10 cellular contexts compared by ENCODE assay signal in genomic region chr1:204288061-204288588, GRCh38.
A peak's percentile ranks its signal among the peaks of the same experiment; 100 is the strongest.
DNase-seq lines count a peak whose midpoint lies in the region; ATAC-seq and TF ChIP-seq lines count a peak whose summit lies in the region.
"Had no signal": no experiment of that assay in that cellular context is flagged by ENCODE, and none has a peak within 500 bp of the region (broad histone marks: within the 10 kb centered on the region; RNA-seq: fewer than 3 reads in every experiment).

No MANE protein-coding gene starts in this region.

- TF ChIP-seq EP300 in upper lobe of left lung (IDR thresholded peaks at IDR 0.05), result no peak

- no peaks in the 10 kb centered on the region for H3K27me3 Mint-ChIP-seq in activated naive CD8-positive, alpha-beta T cell
- H3K27me3 Mint-ChIP-seq in activated naive CD8-positive, alpha-beta T cell treated with anti-CD3 and anti-CD28 coated beads for 36 hours, result peaks cover 3% of the 10 kb centered on the region
- no peaks in the 10 kb centered on the region for H3K27me3 Mint-ChIP-seq in WTC11 (ENCODE audit: low read depth)

- H3K4me1 ChIP-seq in upper lobe of left lung, result peaks cover 28 to 37% (median 35%) of the 10 kb centered on the region in 4 donors

- TF ChIP-seq CTCF in WTC11 (IDR thresholded peaks at IDR 0.05) (no peak), kidney epithelial cell (IDR thresholded peaks at IDR 0.05; ENCODE audit: insufficient read depth, low read length, poor library complexity, severe bottlenecking) (no peak), upper lobe of left lung (IDR thresholded peaks at IDR 0.05) (no peak)

- peaks cover 29% of the 10 kb centered on the region for H3K4me1 Mint-ChIP-seq in activated naive CD8-positive, alpha-beta T cell (ENCODE audit: low read depth)
- H3K4me1 Mint-ChIP-seq in activated naive CD8-positive, alpha-beta T cell treated with anti-CD3 and anti-CD28 coated beads for 36 hours, result peaks cover 22% of the 10 kb centered on the region
- H3K4me1 Mint-ChIP-seq in WTC11, result peaks cover 37% of the 10 kb centered on the region

- H3K4me3 Mint-ChIP-seq in activated naive CD8-positive, alpha-beta T cell, result no peak overlapping the region
- H3K4me3 Mint-ChIP-seq in activated naive CD8-positive, alpha-beta T cell treated with anti-CD3 and anti-CD28 coated beads for 36 hours, result no peak overlapping the region
- peak overlapping the region; percentile 47 for H3K4me3 Mint-ChIP-seq in WTC11

- ATAC-seq in WTC11 (peak; percentile 75), upper lobe of left lung (ENCODE audit: low FRiP score in 2 of 2) (peak; percentile 17 to 48), GM21576 (IDR thresholded peaks at IDR 0.05; ENCODE audit: unreplicated experiment) (no peak), GM19324 (IDR thresholded peaks at IDR 0.05; ENCODE audit: low FRiP score, unreplicated experiment) (no peak)

- H3K27me3 ChIP-seq in kidney epithelial cell (ENCODE audit: control insufficient read depth, insufficient read depth, low read length) (peaks cover 6% of the 10 kb centered on the region), upper lobe of left lung (no peaks in the 10 kb centered on the region)

- H3K27ac Mint-ChIP-seq in activated naive CD8-positive, alpha-beta T cell, result peak overlapping the region; percentile 82
- no peak overlapping the region for H3K27ac Mint-ChIP-seq in activated naive CD8-positive, alpha-beta T cell treated with anti-CD3 and anti-CD28 coated beads for 36 hours
- peak overlapping the region; percentile 38; the same call in 1 of the 2 replicates for H3K27ac Mint-ChIP-seq in WTC11
- H3K27ac Mint-ChIP-seq: T-helper 1 cell treated with Interleukin-12 subunit alpha and Interleukin-12 subunit beta and Interleukin-4 antibody, amounts not matched to agents 30 μg/mL and 1 μg/mL, for 36 hours had no signal

- no peak for TF ChIP-seq POLR2A in upper lobe of left lung (IDR thresholded peaks at IDR 0.05)

- DNase-seq in activated naive CD8-positive, alpha-beta T cell treated with anti-CD3 and anti-CD28 coated beads for 36 hours, result no peak
- peak; percentile 55 for DNase-seq in WTC11 (ENCODE audit: low spot score)
- peak; percentile 63 for DNase-seq in kidney epithelial cell (ENCODE audit: low read depth)
- peak; percentile 50 to 77 for DNase-seq in upper lobe of left lung
- no peak for DNase-seq in stimulated activated CD4-positive, alpha-beta T cell treated with anti-CD3 and anti-CD28 coated beads, Interleukin-2, amount 100 ng/mL, for 24 hours

- H3K9me3 Mint-ChIP-seq in activated naive CD8-positive, alpha-beta T cell (ENCODE audit: low read depth), result no peaks in the 10 kb centered on the region
- no peaks in the 10 kb centered on the region for H3K9me3 Mint-ChIP-seq in activated naive CD8-positive, alpha-beta T cell treated with anti-CD3 and anti-CD28 coated beads for 36 hours
- H3K9me3 Mint-ChIP-seq in WTC11, result no peaks in the 10 kb centered on the region
- H3K9me3 Mint-ChIP-seq: T-helper 1 cell treated with Interleukin-12 subunit alpha and Interleukin-12 subunit beta and Interleukin-4 antibody, amounts not matched to agents 30 μg/mL and 1 μg/mL, for 36 hours had no signal

- H3K36me3 ChIP-seq in kidney epithelial cell (ENCODE audit: control insufficient read depth, insufficient read depth, low read length), result no peaks in the 10 kb centered on the region
- H3K36me3 ChIP-seq in upper lobe of left lung, result no peaks in the 10 kb centered on the region
- H3K36me3 ChIP-seq: neutrophil had no signal

- H3K4me3 ChIP-seq in kidney epithelial cell (ENCODE audit: low read depth, low read length) (peak overlapping the region; percentile 26), upper lobe of left lung (peak overlapping the region in 1 of 4 donors; percentile 32)

- CTCF ChIA-PET in WTC11 (lab: Charles Lee), result interaction anchor here (1.0 to 2.4 kb wide), 6 partner anchors 15 to 74 kb away, joined by 3 to 7 read pairs (median 4); partner anchors contain the start of genes GOLT1A and PLEKHA6

- POLR2A ChIA-PET in WTC11 (lab: Charles Lee), result no interaction called here

- H3K36me3 Mint-ChIP-seq in activated naive CD8-positive, alpha-beta T cell, result no peaks in the 10 kb centered on the region
- no peaks in the 10 kb centered on the region for H3K36me3 Mint-ChIP-seq in activated naive CD8-positive, alpha-beta T cell treated with anti-CD3 and anti-CD28 coated beads for 36 hours
- H3K36me3 Mint-ChIP-seq in WTC11, result no peaks in the 10 kb centered on the region

- 34 to 58% methylated on average over 6 to 8 of the region's 8 CpGs for WGBS in upper lobe of left lung, 2 donors

- peak overlapping the region; percentile 38 to 74 (median 58) for H3K27ac ChIP-seq in upper lobe of left lung
- H3K27ac ChIP-seq: neutrophil had no signal

- H3K9me3 ChIP-seq in upper lobe of left lung, result no peaks in the 10 kb centered on the region
- H3K9me3 ChIP-seq: neutrophil had no signal

TF ChIP-seq in WTC11, 78 proteins besides CTCF, POLR2A, EP300 and RAD21:
- TF ChIP-seq FOXJ3 (CRISPR knock-in tag; IDR thresholded peaks at IDR 0.05; ENCODE audit: borderline replicate concordance), result no peak
- TF ChIP-seq MXD4 (CRISPR knock-in tag; IDR thresholded peaks at IDR 0.05; ENCODE audit: borderline replicate concordance), result no peak
- peak; percentile 71 for TF ChIP-seq NFYB (CRISPR knock-in tag; conservative IDR thresholded peaks at IDR 0.05; ENCODE audit: low read depth)
TF ChIP-seq in WTC11: peak in this region for 1.

Comparison
In these comparisons a context has a peak if more than half of its experiments do, and no peak if none do; other contexts are left out.
1. DNase-seq: peak in WTC11 (single experiment), kidney epithelial cell (single experiment) and upper lobe of left lung (2 of 2); none in activated naive CD8-positive, alpha-beta T cell treated with anti-CD3 and anti-CD28 coated beads for 36 hours (single experiment) and stimulated activated CD4-positive, alpha-beta T cell treated with anti-CD3 and anti-CD28 coated beads, Interleukin-2, amount 100 ng/mL, for 24 hours (0 of 2).
2. ATAC-seq: peak in WTC11 (single experiment) and upper lobe of left lung (2 of 2); none in GM21576 (single experiment) and GM19324 (single experiment).